18 cellular contexts compared by ENCODE assay signal in the genomic region with DNA sequence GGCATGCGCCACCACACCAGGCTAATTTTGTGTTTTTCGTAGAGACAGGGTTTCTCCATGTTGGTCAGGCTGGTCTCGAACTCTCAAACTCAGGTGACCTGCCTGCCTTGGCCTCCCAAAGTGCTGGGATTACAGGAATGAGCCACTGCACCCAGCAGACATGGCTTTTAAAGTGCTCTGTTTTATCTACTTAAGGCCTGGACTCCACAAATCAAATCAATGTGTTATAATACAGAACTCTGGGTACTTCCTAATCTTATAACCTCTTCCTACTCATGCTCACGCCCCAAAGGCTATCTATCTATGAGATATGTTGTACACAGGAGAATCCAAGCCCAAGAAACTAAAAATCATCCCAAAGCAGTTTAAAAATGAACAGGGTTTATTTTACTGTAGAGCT.
DNase-seq lines count a peak whose midpoint lies in the region; ATAC-seq and TF ChIP-seq lines count a peak whose summit lies in the region.
"Had no signal": no experiment of that assay in that cellular context is flagged by ENCODE, and none has a peak within 500 bp of the region (broad histone marks: within the 10 kb centered on the region; RNA-seq: fewer than 3 reads in every experiment).

No MANE protein-coding gene starts in this region.

- H3K9me3 ChIP-seq in OCI-LY1 (ENCODE audit: low read length) (no peaks in the 10 kb centered on the region), smooth muscle cell (replicated peaks; ENCODE audit: low read depth) (no peaks in the 10 kb centered on the region)
- H3K9me3 ChIP-seq: BLaER1 had no signal

- 78% methylated on average over 4 of the region's 4 CpGs for whole genome bisulfite sequencing in smooth muscle cell (ENCODE audit: low lambda C conversion rate)

- H3K36me3 ChIP-seq in OCI-LY1 (ENCODE audit: insufficient read depth, low read length) (no peaks in the 10 kb centered on the region), smooth muscle cell (ENCODE audit: low read depth) (no peaks in the 10 kb centered on the region)
- H3K36me3 ChIP-seq: BLaER1 had no signal

- H3K4me1 ChIP-seq in OCI-LY1 (ENCODE audit: insufficient read depth, low read length, severe bottlenecking) (peaks cover 98% of the 10 kb centered on the region), smooth muscle cell (ENCODE audit: low read depth) (peaks cover 69% of the 10 kb centered on the region)

- no peaks in the 10 kb centered on the region for H3K27me3 Mint-ChIP-seq in Calu3 (ENCODE audit: unreplicated experiment)
- H3K27me3 Mint-ChIP-seq: CD4-positive, alpha-beta memory T cell had no signal

- no peaks in the 10 kb centered on the region for H3K9me2 ChIP-seq in OCI-LY1 (ENCODE audit: low read depth, low read length)

- H3K27ac Mint-ChIP-seq in Calu3 (ENCODE audit: unreplicated experiment), result peak overlapping the region; percentile 74
- H3K27ac Mint-ChIP-seq: CD14-positive monocyte; CD4-positive, alpha-beta memory T cell; HFFc6 had no signal

- peak overlapping the region; percentile 97 for H3K27ac ChIP-seq in OCI-LY1 (ENCODE audit: low read depth, low read length, poor library complexity, severe bottlenecking)
- H3K27ac ChIP-seq in smooth muscle cell (ENCODE audit: low read depth), result peak overlapping the region; percentile 43
- H3K27ac ChIP-seq in coronary artery, result no peak overlapping the region
- H3K27ac ChIP-seq: BLaER1, KMS-11 had no signal

- H2AFZ ChIP-seq in OCI-LY1 (ENCODE audit: low read length) (no peak overlapping the region), smooth muscle cell (ENCODE audit: low read depth) (no peak overlapping the region)

- intact Hi-C loops in Calu3 (cut with micrococcal nuclease; ENCODE audit: unreplicated experiment), result loop anchor here (5.0 kb wide), 1 partner anchor 38 kb away; no protein-coding TSS in a partner anchor

- H4K20me1 ChIP-seq in OCI-LY1 (ENCODE audit: insufficient read depth, low read length), result no peaks in the 10 kb centered on the region
- H4K20me1 ChIP-seq in smooth muscle cell (ENCODE audit: low read depth), result no peaks in the 10 kb centered on the region
- H4K20me1 ChIP-seq: BLaER1 had no signal

- H3K4me2 ChIP-seq in OCI-LY1 (ENCODE audit: low read length), result no peak overlapping the region
- H3K4me2 ChIP-seq in smooth muscle cell, result no peak overlapping the region
- H3K4me2 ChIP-seq: KMS-11 had no signal

- peaks cover 47% of the 10 kb centered on the region for H3K36me3 Mint-ChIP-seq in Calu3 (ENCODE audit: insufficient read depth, unreplicated experiment)
- H3K36me3 Mint-ChIP-seq: CD14-positive monocyte; CD4-positive, alpha-beta memory T cell had no signal

- H3K27me3 ChIP-seq in OCI-LY1 (ENCODE audit: insufficient read depth, low read length), result no peaks in the 10 kb centered on the region
- H3K27me3 ChIP-seq in smooth muscle cell (ENCODE audit: low read depth), result no peaks in the 10 kb centered on the region
- H3K27me3 ChIP-seq: BLaER1 had no signal

- DNase-seq in Calu3 (no peak), smooth muscle cell (lab: John Stamatoyannopoulos, UW; ENCODE audit: unreplicated experiment) (no peak), coronary artery (ENCODE audit: low spot score) (no peak), activated gamma-delta T cell treated with Interleukin-2 at 50 U/mL for 16 hours (no peak)
- DNase-seq: AML-193; CD4-positive, alpha-beta memory T cell; DMS79 treated with DMSO at 0.1 percent for 48 hours; GF-D8; GOT3; H7; HFFc6 had no signal

- ATAC-seq in SK-N-SH treated with all-trans-retinoic acid at 6 μM for 48 hours (peak; percentile 15; the same call in 1 of the 3 replicates), HG03039 (IDR thresholded peaks at IDR 0.05; ENCODE audit: unreplicated experiment) (no peak)
- ATAC-seq: HCT116 had no signal

- no peaks in the 10 kb centered on the region for H3K9me3 Mint-ChIP-seq in Calu3 (ENCODE audit: low read depth, unreplicated experiment)
- H3K9me3 Mint-ChIP-seq: HFFc6 had no signal

- BruUV-seq in Calu3 (replicated peaks; lab: Mats Ljungman, UMichigan), result no TSS peak

- peaks cover 82% of the 10 kb centered on the region for H3K4me1 Mint-ChIP-seq in Calu3 (ENCODE audit: low read depth, unreplicated experiment)
- H3K4me1 Mint-ChIP-seq: CD14-positive monocyte had no signal

- no peaks in the 10 kb centered on the region for H3K79me2 ChIP-seq in OCI-LY1 (ENCODE audit: insufficient read depth, low read length)
- H3K79me2 ChIP-seq in smooth muscle cell (ENCODE audit: low read depth), result no peaks in the 10 kb centered on the region

- H3F3A ChIP-seq in OCI-LY1 (ENCODE audit: insufficient read depth, low read length) (peaks cover 3% of the 10 kb centered on the region; the same call in 1 of the 2 replicates), smooth muscle cell (ENCODE audit: low read depth) (peaks cover 26% of the 10 kb centered on the region)

- no peak for TF ChIP-seq CTCF in Calu3 (IDR thresholded peaks at IDR 0.05; ENCODE audit: unreplicated experiment)
- no peak for TF ChIP-seq CTCF in OCI-LY1 (IDR thresholded peaks at IDR 0.05; ENCODE audit: low read length)
- no peak for TF ChIP-seq CTCF in smooth muscle cell (IDR thresholded peaks at IDR 0.05; ENCODE audit: borderline replicate concordance, insufficient read depth, poor library complexity, severe bottlenecking)
- TF ChIP-seq CTCF in coronary artery (IDR thresholded peaks at IDR 0.05), result no peak

- no peak overlapping the region for H3K9ac ChIP-seq in OCI-LY1 (ENCODE audit: low read length)
- no peak overlapping the region for H3K9ac ChIP-seq in smooth muscle cell (ENCODE audit: low read depth)
- H3K9ac ChIP-seq: BLaER1, KMS-11 had no signal

- H3K4me3 ChIP-seq in OCI-LY1 (ENCODE audit: low read depth, low read length, poor library complexity, severe bottlenecking) (no peak overlapping the region), smooth muscle cell (no peak overlapping the region), coronary artery (no peak overlapping the region)
- H3K4me3 ChIP-seq: BLaER1 had no signal

- CTCF ChIA-PET in Calu3 (lab: Charles Lee), result no interaction called here

- no peak overlapping the region for H3K4me3 Mint-ChIP-seq in Calu3 (ENCODE audit: low read depth, unreplicated experiment)
- H3K4me3 Mint-ChIP-seq: CD14-positive monocyte; CD4-positive, alpha-beta memory T cell; HFFc6 had no signal

TF ChIP-seq in SK-N-SH treated with all-trans-retinoic acid at 6 μM for 48 hours, 23 proteins besides CTCF, POLR2A, EP300 and RAD21:
- TF ChIP-seq TCF4 (CRISPR knock-in tag; IDR thresholded peaks at IDR 0.05; ENCODE audit: borderline replicate concordance), result peak; percentile 78; the same call in 1 of the 2 replicates
- TF ChIP-seq PPARA (CRISPR knock-in tag; IDR thresholded peaks at IDR 0.05; ENCODE audit: borderline replicate concordance), result peak; percentile 69; the same call in 1 of the 2 replicates
- peak; percentile 63 for TF ChIP-seq TSHZ2 (CRISPR knock-in tag; IDR thresholded peaks at IDR 0.05)
- TF ChIP-seq GLIS3 (CRISPR knock-in tag; IDR thresholded peaks at IDR 0.05), result 0 out of 2 replicates have a peak, but pooled peaks have one; percentile 50
- TF ChIP-seq BACH2 (CRISPR knock-in tag; IDR thresholded peaks at IDR 0.05; ENCODE audit: borderline replicate concordance), result no peak
- TF ChIP-seq ISL1 (CRISPR knock-in tag; IDR thresholded peaks at IDR 0.05), result peak; percentile 26; the same call in 1 of the 2 replicates
- TF ChIP-seq ZC3H10 (CRISPR knock-in tag; IDR thresholded peaks at IDR 0.05), result no peak
- peak; percentile 71 for TF ChIP-seq ZNF70 (CRISPR knock-in tag; IDR thresholded peaks at IDR 0.05)

Comparison
In these comparisons a context has a peak if more than half of its experiments do, and no peak if none do; other contexts are left out.
1. H3K27ac ChIP-seq: peak in OCI-LY1 (single experiment) and smooth muscle cell (single experiment); none in coronary artery (0 of 2).